8 cellular contexts compared by ENCODE assay signal in genomic region chr11:123740787-123741158, GRCh38. TPM values are rescaled to one million over a fixed set of nuclear protein-coding genes. Genes with fewer than 3 reads are reported as not detected.
DNase-seq lines count a peak whose midpoint lies in the region; ATAC-seq, FAIRE-seq and TF ChIP-seq lines count a peak whose summit lies in the region.

No MANE protein-coding gene starts in this region.

- no peaks in the 10 kb centered on the region for H3K27me3 ChIP-seq in HUES48 (ENCODE audit: control insufficient read depth, insufficient read depth, low read length)

- peak overlapping the region; percentile 98 for H3K27ac ChIP-seq in HUES48 (ENCODE audit: low read depth, low read length)

- DNase-seq in NOMO-1 treated with DMSO at 0.1 percent for 48 hours (lab: John Stamatoyannopoulos, UW; ENCODE audit: unreplicated experiment) (peak; percentile 0), NOMO-1 (lab: John Stamatoyannopoulos, UW; ENCODE audit: unreplicated experiment in 2 of 2) (no peak), medulla oblongata (ENCODE audit: extremely low spot score) (peak; percentile 4), urothelium cell line (ENCODE audit: low spot score) (peak; percentile 2)
- no peak for DNase-seq in NK-92 treated with Interleukin-12 subunit alpha and Interleukin-12 subunit beta, amount 100 ng/mL, for 24 hours (lab: John Stamatoyannopoulos, UW)

- peaks cover 59% of the 10 kb centered on the region for H3K4me1 Mint-ChIP-seq in brain

- peak overlapping the region; percentile 94 to 96 (median 95) for H3K27ac Mint-ChIP-seq in brain

- no peak for TF ChIP-seq CTCF in brain (conservative IDR thresholded peaks at IDR 0.05)

- peaks cover 31% of the 10 kb centered on the region for H3K36me3 Mint-ChIP-seq in brain

- peak overlapping the region; percentile 49; the same call in 1 of the 2 replicates for H3K9ac ChIP-seq in HUES48 (ENCODE audit: low read depth, low read length)

- H3K4me3 ChIP-seq in HUES48 (ENCODE audit: low read depth, low read length) = peak overlapping the region; percentile 76

- FAIRE-seq in urothelium cell line (lab: Jason Lieb, UNC) = no peak

- H3K9me3 ChIP-seq in HUES48 (ENCODE audit: control insufficient read depth, insufficient read depth, low read length) = peaks cover 22% of the 10 kb centered on the region

- peaks cover 37% of the 10 kb centered on the region for H3K4me1 ChIP-seq in HUES48 (ENCODE audit: control insufficient read depth, insufficient read depth, low read length)

- peaks cover 6% of the 10 kb centered on the region for H3K27me3 Mint-ChIP-seq in brain

- H3K9me3 Mint-ChIP-seq in brain = peaks cover 0 to 2% (median 0%) of the 10 kb centered on the region in 5 experiments

- peak overlapping the region; percentile 91 to 99 (median 95) for H3K4me3 Mint-ChIP-seq in brain

- peaks cover 44% of the 10 kb centered on the region for H3K36me3 ChIP-seq in HUES48 (ENCODE audit: control insufficient read depth, insufficient read depth, low read length)

- ATAC-seq in GM18867 (IDR thresholded peaks at IDR 0.05; ENCODE audit: unreplicated experiment) = no peak

RNA-seq across cellular contexts. Expression of gene ZNF202, which starts 0.7 kb away (rescaled TPM):
- polyA plus RNA-seq in brain (ENCODE audit: insufficient read depth, low read depth, low replicate concordance) = 6.4 TPM

RNA-seq across cellular contexts. Expression of gene OR6X1, which starts 13.5 kb away (rescaled TPM):
- polyA plus RNA-seq in brain (ENCODE audit: insufficient read depth, low read depth, low replicate concordance) = not detected

Comparison
In these comparisons a context has a peak if more than half of its experiments do, and no peak if none do; other contexts are left out.
1. DNase-seq: peak in NOMO-1 treated with DMSO at 0.1 percent for 48 hours (single experiment), medulla oblongata (single experiment) and urothelium cell line (single experiment); none in NOMO-1 (0 of 2) and NK-92 treated with Interleukin-12 subunit alpha and Interleukin-12 subunit beta, amount 100 ng/mL, for 24 hours (single experiment).